ENCODE assay signal across 2 cellular contexts in the genomic region with DNA sequence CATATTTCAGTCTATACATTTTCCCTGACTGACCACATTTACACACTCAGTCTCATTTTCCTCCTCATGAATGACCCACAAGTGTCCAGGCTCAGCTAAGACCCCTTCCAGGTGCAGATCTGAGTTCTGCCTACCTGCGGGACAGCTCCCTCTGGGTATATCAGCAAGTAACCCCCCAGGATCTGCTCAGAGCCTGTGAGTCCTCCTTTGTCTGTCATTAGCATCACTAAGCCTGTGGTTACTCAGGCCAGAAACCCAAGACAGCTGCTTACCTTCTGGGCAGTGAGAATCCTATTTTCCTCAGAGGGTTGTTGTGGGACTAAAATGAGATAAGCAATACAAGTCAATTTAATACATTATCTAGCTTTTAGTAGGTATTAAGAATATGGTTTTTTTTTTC.
TF ChIP-seq lines count a peak whose summit lies in the region.

No MANE protein-coding gene starts in this region.

TF ChIP-seq in IMR-90, 13 proteins besides CTCF, POLR2A, EP300 and RAD21:
- no peak for TF ChIP-seq BHLHE40 (IDR thresholded peaks at IDR 0.05; ENCODE audit: low read depth, low read length)
- no peak for TF ChIP-seq RFX5 (IDR thresholded peaks at IDR 0.05; ENCODE audit: low read depth, low read length)
- no peak for TF ChIP-seq MAFK (IDR thresholded peaks at IDR 0.05; ENCODE audit: low read depth, low read length)
- no peak for TF ChIP-seq MXI1 (IDR thresholded peaks at IDR 0.05; ENCODE audit: borderline replicate concordance, low read depth, low read length)
- TF ChIP-seq CEBPB (IDR thresholded peaks at IDR 0.05; ENCODE audit: low read depth, low read length): no peak
- no peak for TF ChIP-seq NFE2L2 (IDR thresholded peaks at IDR 0.05; ENCODE audit: low read depth, low read length)
- no peak for TF ChIP-seq CHD1 (IDR thresholded peaks at IDR 0.05; ENCODE audit: low read depth, low read length)
- no peak for TF ChIP-seq RCOR1 (IDR thresholded peaks at IDR 0.05; ENCODE audit: insufficient replicate concordance, low read length)
- TF ChIP-seq, protein P1, sequence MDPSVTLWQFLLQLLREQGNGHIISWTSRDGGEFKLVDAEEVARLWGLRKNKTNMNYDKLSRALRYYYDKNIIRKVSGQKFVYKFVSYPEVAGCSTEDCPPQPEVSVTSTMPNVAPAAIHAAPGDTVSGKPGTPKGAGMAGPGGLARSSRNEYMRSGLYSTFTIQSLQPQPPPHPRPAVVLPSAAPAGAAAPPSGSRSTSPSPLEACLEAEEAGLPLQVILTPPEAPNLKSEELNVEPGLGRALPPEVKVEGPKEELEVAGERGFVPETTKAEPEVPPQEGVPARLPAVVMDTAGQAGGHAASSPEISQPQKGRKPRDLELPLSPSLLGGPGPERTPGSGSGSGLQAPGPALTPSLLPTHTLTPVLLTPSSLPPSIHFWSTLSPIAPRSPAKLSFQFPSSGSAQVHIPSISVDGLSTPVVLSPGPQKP (IDR thresholded peaks at IDR 0.05; ENCODE audit: borderline replicate concordance, low read depth, low read length): no peak
- no peak for TF ChIP-seq MAZ (IDR thresholded peaks at IDR 0.05; ENCODE audit: borderline replicate concordance, low read depth, low read length)
- no peak for TF ChIP-seq USF2 (IDR thresholded peaks at IDR 0.05; ENCODE audit: low read depth, low read length)
- TF ChIP-seq FOS (IDR thresholded peaks at IDR 0.05; ENCODE audit: low read depth, low read length): no peak
- TF ChIP-seq SMC3 (IDR thresholded peaks at IDR 0.05; ENCODE audit: low read depth, low read length): no peak

TF ChIP-seq in H1, 55 proteins besides CTCF, POLR2A, EP300 and RAD21:
- TF ChIP-seq BRCA1 (IDR thresholded peaks at IDR 0.05; ENCODE audit: low read depth, low read length) (no peak), SAP30 (IDR thresholded peaks at IDR 0.05; ENCODE audit: insufficient read depth, insufficient replicate concordance, low read length) (no peak), SP4 (IDR thresholded peaks at IDR 0.05; ENCODE audit: low read length) (no peak), CREB1 (IDR thresholded peaks at IDR 0.05) (no peak), BCL11A (IDR thresholded peaks at IDR 0.05; ENCODE audit: low read depth in 2 of 2, low read length in 2 of 2) (no peak), FOSL1 (IDR thresholded peaks at IDR 0.05; ENCODE audit: insufficient read depth, low read depth, low read length) (no peak), CHD2 (IDR thresholded peaks at IDR 0.05; ENCODE audit: low read length) (no peak), TAF1 (IDR thresholded peaks at IDR 0.05; ENCODE audit: low read depth, low read length) (no peak), USF2 (IDR thresholded peaks at IDR 0.05; ENCODE audit: low read length) (no peak), RFX5 (IDR thresholded peaks at IDR 0.05; ENCODE audit: borderline replicate concordance, low read depth, low read length) (no peak), ATF3 (IDR thresholded peaks at IDR 0.05; ENCODE audit: insufficient read depth, low read depth, low read length) (no peak), POU5F1 (IDR thresholded peaks at IDR 0.05; ENCODE audit: low read depth, low read length) (no peak), GTF2F1 (IDR thresholded peaks at IDR 0.05; ENCODE audit: borderline replicate concordance, low read depth, low read length) (no peak), KDM1A (IDR thresholded peaks at IDR 0.05; ENCODE audit: borderline replicate concordance, low read length) (no peak), PHF8 (conservative IDR thresholded peaks at IDR 0.05; ENCODE audit: low read depth, low read length) (no peak), TAF7 (optimal IDR thresholded peaks at IDR 0.05; ENCODE audit: borderline replicate concordance, low read depth, low read length) (no peak), HDAC2 (IDR thresholded peaks at IDR 0.05; ENCODE audit: borderline replicate concordance in 1 of 2, low read depth in 2 of 2, low read length in 2 of 2) (no peak)
- TF ChIP-seq, protein P2, sequence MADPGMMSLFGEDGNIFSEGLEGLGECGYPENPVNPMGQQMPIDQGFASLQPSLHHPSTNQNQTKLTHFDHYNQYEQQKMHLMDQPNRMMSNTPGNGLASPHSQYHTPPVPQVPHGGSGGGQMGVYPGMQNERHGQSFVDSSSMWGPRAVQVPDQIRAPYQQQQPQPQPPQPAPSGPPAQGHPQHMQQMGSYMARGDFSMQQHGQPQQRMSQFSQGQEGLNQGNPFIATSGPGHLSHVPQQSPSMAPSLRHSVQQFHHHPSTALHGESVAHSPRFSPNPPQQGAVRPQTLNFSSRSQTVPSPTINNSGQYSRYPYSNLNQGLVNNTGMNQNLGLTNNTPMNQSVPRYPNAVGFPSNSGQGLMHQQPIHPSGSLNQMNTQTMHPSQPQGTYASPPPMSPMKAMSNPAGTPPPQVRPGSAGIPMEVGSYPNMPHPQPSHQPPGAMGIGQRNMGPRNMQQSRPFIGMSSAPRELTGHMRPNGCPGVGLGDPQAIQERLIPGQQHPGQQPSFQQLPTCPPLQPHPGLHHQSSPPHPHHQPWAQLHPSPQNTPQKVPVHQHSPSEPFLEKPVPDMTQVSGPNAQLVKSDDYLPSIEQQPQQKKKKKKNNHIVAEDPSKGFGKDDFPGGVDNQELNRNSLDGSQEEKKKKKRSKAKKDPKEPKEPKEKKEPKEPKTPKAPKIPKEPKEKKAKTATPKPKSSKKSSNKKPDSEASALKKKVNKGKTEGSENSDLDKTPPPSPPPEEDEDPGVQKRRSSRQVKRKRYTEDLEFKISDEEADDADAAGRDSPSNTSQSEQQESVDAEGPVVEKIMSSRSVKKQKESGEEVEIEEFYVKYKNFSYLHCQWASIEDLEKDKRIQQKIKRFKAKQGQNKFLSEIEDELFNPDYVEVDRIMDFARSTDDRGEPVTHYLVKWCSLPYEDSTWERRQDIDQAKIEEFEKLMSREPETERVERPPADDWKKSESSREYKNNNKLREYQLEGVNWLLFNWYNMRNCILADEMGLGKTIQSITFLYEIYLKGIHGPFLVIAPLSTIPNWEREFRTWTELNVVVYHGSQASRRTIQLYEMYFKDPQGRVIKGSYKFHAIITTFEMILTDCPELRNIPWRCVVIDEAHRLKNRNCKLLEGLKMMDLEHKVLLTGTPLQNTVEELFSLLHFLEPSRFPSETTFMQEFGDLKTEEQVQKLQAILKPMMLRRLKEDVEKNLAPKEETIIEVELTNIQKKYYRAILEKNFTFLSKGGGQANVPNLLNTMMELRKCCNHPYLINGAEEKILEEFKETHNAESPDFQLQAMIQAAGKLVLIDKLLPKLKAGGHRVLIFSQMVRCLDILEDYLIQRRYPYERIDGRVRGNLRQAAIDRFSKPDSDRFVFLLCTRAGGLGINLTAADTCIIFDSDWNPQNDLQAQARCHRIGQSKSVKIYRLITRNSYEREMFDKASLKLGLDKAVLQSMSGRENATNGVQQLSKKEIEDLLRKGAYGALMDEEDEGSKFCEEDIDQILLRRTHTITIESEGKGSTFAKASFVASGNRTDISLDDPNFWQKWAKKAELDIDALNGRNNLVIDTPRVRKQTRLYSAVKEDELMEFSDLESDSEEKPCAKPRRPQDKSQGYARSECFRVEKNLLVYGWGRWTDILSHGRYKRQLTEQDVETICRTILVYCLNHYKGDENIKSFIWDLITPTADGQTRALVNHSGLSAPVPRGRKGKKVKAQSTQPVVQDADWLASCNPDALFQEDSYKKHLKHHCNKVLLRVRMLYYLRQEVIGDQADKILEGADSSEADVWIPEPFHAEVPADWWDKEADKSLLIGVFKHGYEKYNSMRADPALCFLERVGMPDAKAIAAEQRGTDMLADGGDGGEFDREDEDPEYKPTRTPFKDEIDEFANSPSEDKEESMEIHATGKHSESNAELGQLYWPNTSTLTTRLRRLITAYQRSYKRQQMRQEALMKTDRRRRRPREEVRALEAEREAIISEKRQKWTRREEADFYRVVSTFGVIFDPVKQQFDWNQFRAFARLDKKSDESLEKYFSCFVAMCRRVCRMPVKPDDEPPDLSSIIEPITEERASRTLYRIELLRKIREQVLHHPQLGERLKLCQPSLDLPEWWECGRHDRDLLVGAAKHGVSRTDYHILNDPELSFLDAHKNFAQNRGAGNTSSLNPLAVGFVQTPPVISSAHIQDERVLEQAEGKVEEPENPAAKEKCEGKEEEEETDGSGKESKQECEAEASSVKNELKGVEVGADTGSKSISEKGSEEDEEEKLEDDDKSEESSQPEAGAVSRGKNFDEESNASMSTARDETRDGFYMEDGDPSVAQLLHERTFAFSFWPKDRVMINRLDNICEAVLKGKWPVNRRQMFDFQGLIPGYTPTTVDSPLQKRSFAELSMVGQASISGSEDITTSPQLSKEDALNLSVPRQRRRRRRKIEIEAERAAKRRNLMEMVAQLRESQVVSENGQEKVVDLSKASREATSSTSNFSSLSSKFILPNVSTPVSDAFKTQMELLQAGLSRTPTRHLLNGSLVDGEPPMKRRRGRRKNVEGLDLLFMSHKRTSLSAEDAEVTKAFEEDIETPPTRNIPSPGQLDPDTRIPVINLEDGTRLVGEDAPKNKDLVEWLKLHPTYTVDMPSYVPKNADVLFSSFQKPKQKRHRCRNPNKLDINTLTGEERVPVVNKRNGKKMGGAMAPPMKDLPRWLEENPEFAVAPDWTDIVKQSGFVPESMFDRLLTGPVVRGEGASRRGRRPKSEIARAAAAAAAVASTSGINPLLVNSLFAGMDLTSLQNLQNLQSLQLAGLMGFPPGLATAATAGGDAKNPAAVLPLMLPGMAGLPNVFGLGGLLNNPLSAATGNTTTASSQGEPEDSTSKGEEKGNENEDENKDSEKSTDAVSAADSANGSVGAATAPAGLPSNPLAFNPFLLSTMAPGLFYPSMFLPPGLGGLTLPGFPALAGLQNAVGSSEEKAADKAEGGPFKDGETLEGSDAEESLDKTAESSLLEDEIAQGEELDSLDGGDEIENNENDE (IDR thresholded peaks at IDR 0.05; ENCODE audit: insufficient replicate concordance, low read length): no peak
- TF ChIP-seq, protein P3, sequence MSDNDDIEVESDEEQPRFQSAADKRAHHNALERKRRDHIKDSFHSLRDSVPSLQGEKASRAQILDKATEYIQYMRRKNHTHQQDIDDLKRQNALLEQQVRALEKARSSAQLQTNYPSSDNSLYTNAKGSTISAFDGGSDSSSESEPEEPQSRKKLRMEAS (IDR thresholded peaks at IDR 0.05): no peak
